In genomic region chr18:62420151-62420512, GRCh38 we compare ENCODE assay signal across 1 cellular context.
TF ChIP-seq lines count a peak whose summit lies in the region.

No MANE protein-coding gene starts in this region.

TF ChIP-seq in HepG2, 621 proteins besides CTCF, POLR2A, EP300 and RAD21 (continued from another document and continues in another):
- no peak for TF ChIP-seq ZNF687 (CRISPR knock-in tag; IDR thresholded peaks at IDR 0.05)
- no peak for TF ChIP-seq XRCC5 (optimal IDR thresholded peaks at IDR 0.05; ENCODE audit: low read length)
- no peak for TF ChIP-seq MLLT10 (CRISPR knock-in tag; IDR thresholded peaks at IDR 0.05)
- TF ChIP-seq MEIS1 (CRISPR knock-in tag; IDR thresholded peaks at IDR 0.05; ENCODE audit: borderline replicate concordance) = no peak
- TF ChIP-seq ZNF570 (CRISPR knock-in tag; IDR thresholded peaks at IDR 0.05; ENCODE audit: borderline replicate concordance) = no peak
- no peak for TF ChIP-seq TRAFD1 (CRISPR knock-in tag; IDR thresholded peaks at IDR 0.05; ENCODE audit: borderline replicate concordance)
- no peak for TF ChIP-seq NRL (CRISPR knock-in tag; IDR thresholded peaks at IDR 0.05; ENCODE audit: borderline replicate concordance)
- TF ChIP-seq NFIC (IDR thresholded peaks at IDR 0.05; ENCODE audit: low read length) = no peak
- no peak for TF ChIP-seq ZFP91 (CRISPR knock-in tag; IDR thresholded peaks at IDR 0.05; ENCODE audit: borderline replicate concordance)
- no peak for TF ChIP-seq SUZ12 (IDR thresholded peaks at IDR 0.05; ENCODE audit: low read depth, low read length)
- TF ChIP-seq AGO1 (IDR thresholded peaks at IDR 0.05; ENCODE audit: low read depth, low read length, poor library complexity, severe bottlenecking) = no peak
- peak; percentile 59 for TF ChIP-seq MAFF (IDR thresholded peaks at IDR 0.05; ENCODE audit: low read depth, low read length)
- no peak for TF ChIP-seq RAD51 (IDR thresholded peaks at IDR 0.05; ENCODE audit: borderline replicate concordance)
- no peak for TF ChIP-seq ZNF251 (CRISPR knock-in tag; IDR thresholded peaks at IDR 0.05)
- TF ChIP-seq ATRX (CRISPR knock-in tag; IDR thresholded peaks at IDR 0.05; ENCODE audit: borderline replicate concordance) = no peak
- no peak for TF ChIP-seq CREBL2 (CRISPR knock-in tag; IDR thresholded peaks at IDR 0.05; ENCODE audit: borderline replicate concordance)
- TF ChIP-seq PRDM15 (CRISPR knock-in tag; IDR thresholded peaks at IDR 0.05) = no peak
- no peak for TF ChIP-seq ZNF639 (CRISPR knock-in tag; conservative IDR thresholded peaks at IDR 0.05)
- TF ChIP-seq HOXA7 (CRISPR knock-in tag; IDR thresholded peaks at IDR 0.05) = no peak
- TF ChIP-seq ZNF569 (CRISPR knock-in tag; IDR thresholded peaks at IDR 0.05; ENCODE audit: borderline replicate concordance) = no peak
- no peak for TF ChIP-seq BCLAF1 (IDR thresholded peaks at IDR 0.05)
- no peak for TF ChIP-seq TOE1 (CRISPR knock-in tag; IDR thresholded peaks at IDR 0.05)
- no peak for TF ChIP-seq TFAP4 (IDR thresholded peaks at IDR 0.05; ENCODE audit: borderline replicate concordance, low read depth)
- TF ChIP-seq EHMT2 (IDR thresholded peaks at IDR 0.05; ENCODE audit: borderline replicate concordance, low read depth, low read length) = peak; percentile 95
- TF ChIP-seq ZNF75D (CRISPR knock-in tag; IDR thresholded peaks at IDR 0.05; ENCODE audit: borderline replicate concordance) = no peak
- TF ChIP-seq ZSCAN30 (CRISPR knock-in tag; IDR thresholded peaks at IDR 0.05) = no peak
- TF ChIP-seq FOXO1 (CRISPR knock-in tag; IDR thresholded peaks at IDR 0.05) = no peak
- TF ChIP-seq CERS6 (CRISPR knock-in tag; IDR thresholded peaks at IDR 0.05) = no peak
- no peak for TF ChIP-seq KDM5A (IDR thresholded peaks at IDR 0.05; ENCODE audit: borderline replicate concordance, low read length)
- no peak for TF ChIP-seq HMGA1 (CRISPR knock-in tag; conservative IDR thresholded peaks at IDR 0.05)
- TF ChIP-seq ZNF782 (CRISPR knock-in tag; IDR thresholded peaks at IDR 0.05; ENCODE audit: borderline replicate concordance) = no peak
- TF ChIP-seq MIER3 (CRISPR knock-in tag; IDR thresholded peaks at IDR 0.05; ENCODE audit: borderline replicate concordance) = no peak
- TF ChIP-seq AHR (CRISPR knock-in tag; IDR thresholded peaks at IDR 0.05) = no peak
- no peak for TF ChIP-seq BRD4 (CRISPR knock-in tag; IDR thresholded peaks at IDR 0.05)
- no peak for TF ChIP-seq LRRFIP1 (CRISPR knock-in tag; conservative IDR thresholded peaks at IDR 0.05)
- no peak for TF ChIP-seq CAMTA2 (CRISPR knock-in tag; IDR thresholded peaks at IDR 0.05; ENCODE audit: borderline replicate concordance)
- TF ChIP-seq ZNF724P (CRISPR knock-in tag; IDR thresholded peaks at IDR 0.05; ENCODE audit: borderline replicate concordance) = no peak
- TF ChIP-seq ZC3H4 (CRISPR knock-in tag; IDR thresholded peaks at IDR 0.05; ENCODE audit: borderline replicate concordance) = no peak
